Comparison of ENCODE assay signal across 9 cellular contexts in the genomic region with DNA sequence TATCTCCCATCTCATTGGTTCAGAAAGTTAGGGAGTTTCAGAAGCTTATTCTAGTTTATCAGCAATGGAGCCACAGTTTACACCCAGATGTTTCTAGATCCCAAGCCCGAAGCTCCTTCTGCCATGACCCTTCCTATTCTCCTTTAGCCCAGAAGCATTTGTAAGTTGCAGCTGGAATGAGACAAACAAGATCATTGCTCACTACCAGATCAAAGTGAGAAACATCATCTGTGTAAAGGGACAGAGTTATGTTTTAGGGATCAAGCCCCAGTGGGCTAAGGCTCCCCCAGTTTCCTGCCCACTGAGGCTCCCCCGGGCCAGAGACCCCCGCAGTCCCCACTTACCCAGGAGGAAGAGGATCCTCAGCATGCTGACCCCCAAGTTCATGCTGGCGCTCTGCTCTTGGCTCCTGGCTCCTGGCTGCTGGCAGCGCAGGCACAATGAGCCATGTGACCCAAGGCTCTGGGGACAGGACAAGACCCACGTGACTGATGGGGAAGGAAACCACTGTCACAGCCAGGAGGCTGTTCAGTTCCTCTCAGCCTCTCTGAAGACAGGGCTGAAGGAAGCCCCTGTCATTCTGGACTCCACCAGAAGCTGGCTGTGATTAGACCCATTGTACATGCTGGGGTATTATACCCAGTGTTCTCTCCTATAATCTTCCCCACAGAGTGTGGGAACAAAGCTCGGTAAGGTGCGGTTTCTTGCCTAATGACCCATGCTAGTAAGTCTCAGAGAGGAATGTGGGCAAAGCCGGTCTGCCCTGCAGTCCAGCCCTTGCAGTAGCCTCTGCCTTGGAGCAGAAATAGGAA. TPM values are rescaled to one million over a fixed set of nuclear protein-coding genes. Genes with fewer than 3 reads are reported as not detected.
A peak's percentile ranks its signal among the peaks of the same experiment; 100 is the strongest.
DNase-seq lines count a peak whose midpoint lies in the region; ATAC-seq and TF ChIP-seq lines count a peak whose summit lies in the region.
"Had no signal": no experiment of that assay in that cellular context is flagged by ENCODE, and none has a peak within 500 bp of the region (broad histone marks: within the 10 kb centered on the region; RNA-seq: fewer than 3 reads in every experiment).

A gene with protein sequence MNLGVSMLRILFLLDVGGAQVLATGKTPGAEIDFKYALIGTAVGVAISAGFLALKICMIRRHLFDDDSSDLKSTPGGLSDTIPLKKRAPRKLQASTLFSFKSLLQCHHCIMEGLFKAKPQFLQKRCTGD (minus strand): TSS at position 442 of the 812 bp plus-strand sequence. CDS start 55 bp downstream, at position 387.

- peaks cover 3% of the 10 kb centered on the region for H3K27me3 ChIP-seq in gastroesophageal sphincter
- no peaks in the 10 kb centered on the region for H3K27me3 ChIP-seq in psoas muscle (ENCODE audit: insufficient read depth in 3 of 3, low read length in 2 of 3)
- H3K27me3 ChIP-seq in Caco-2 (replicated peaks; ENCODE audit: control insufficient read depth, insufficient read depth, low read length): peaks cover 2% of the 10 kb centered on the region; the same call in 1 of the 2 replicates

- H3K9me3 ChIP-seq in gastroesophageal sphincter (no peaks in the 10 kb centered on the region), psoas muscle (no peaks in the 10 kb centered on the region), Caco-2 (no peaks in the 10 kb centered on the region)

- peaks cover 0 to 29% (median 3%) of the 10 kb centered on the region in 3 donors for H3K4me1 ChIP-seq in gastroesophageal sphincter
- H3K4me1 ChIP-seq in psoas muscle: peaks cover 13% of the 10 kb centered on the region
- H3K4me1 ChIP-seq in Caco-2: no peaks in the 10 kb centered on the region; the same call in 1 of the 2 replicates

- 49 to 77% methylated on average over 4 of the region's 9 CpGs for WGBS in gastroesophageal sphincter (ENCODE audit: low coverage in 1 of 2), 2 donors
- 31 to 44% (median 35%) methylated on average over 9 of the region's 9 CpGs for WGBS in psoas muscle, 3 donors

- no peaks in the 10 kb centered on the region for H3K9me3 Mint-ChIP-seq in HFFc6
- no peaks in the 10 kb centered on the region for H3K9me3 Mint-ChIP-seq in Caco-2 (ENCODE audit: unreplicated experiment)
- H3K9me3 Mint-ChIP-seq: activated naive CD4-positive, alpha-beta T cell treated with anti-CD3 and anti-CD28 coated beads, Interleukin-2, amount 50 U/mL, for 24 hours had no signal

- no peak for TF ChIP-seq CTCF in gastroesophageal sphincter (IDR thresholded peaks at IDR 0.05)
- TF ChIP-seq CTCF in psoas muscle (IDR thresholded peaks at IDR 0.05): no peak
- no peak for TF ChIP-seq CTCF in HFFc6 (IDR thresholded peaks at IDR 0.05)
- TF ChIP-seq CTCF in Caco-2 (IDR thresholded peaks at IDR 0.05; ENCODE audit: insufficient read depth in 1 of 2, low read depth in 1 of 2, low read length in 1 of 2, severe bottlenecking in 1 of 2, unreplicated experiment in 1 of 2): no peak

- CTCF ChIA-PET in Caco-2 (lab: Charles Lee): interaction anchor here (0.7 kb wide), 1 partner anchor 419 kb away, joined by 3 read pairs; no protein-coding TSS in a partner anchor

- peak within 1 kb of the TSS; percentile 0 to 75 (median 68) for H3K27ac ChIP-seq in gastroesophageal sphincter
- peak within 1 kb of the TSS; percentile 60 for H3K27ac ChIP-seq in psoas muscle

- intact Hi-C loops in T-helper 2 cell treated with Interferon-gamma antibody and Interleukin-4, amounts not matched to agents 100 ng/mL and 5 ng/mL, for 36 hours (cut with micrococcal nuclease): loop anchor here (10.0 kb wide), 3 partner anchors 347 to 883 kb away; a partner anchor contains a TSS
- intact Hi-C loops in psoas muscle (cut with DNase I) (no loop called here), Caco-2 (cut with micrococcal nuclease; ENCODE audit: unreplicated experiment) (no loop called here)

- H3K4me3 Mint-ChIP-seq in HFFc6: no peak within 1 kb of the TSS
- no peak within 1 kb of the TSS for H3K4me3 Mint-ChIP-seq in Caco-2 (ENCODE audit: unreplicated experiment)
- H3K4me3 Mint-ChIP-seq: activated naive CD4-positive, alpha-beta T cell treated with anti-CD3 and anti-CD28 coated beads, Interleukin-2, amount 50 U/mL, for 24 hours had no signal

- H3K4me1 Mint-ChIP-seq in HFFc6 (ENCODE audit: low read depth) (no peaks in the 10 kb centered on the region), Caco-2 (ENCODE audit: low read depth, unreplicated experiment) (no peaks in the 10 kb centered on the region)

- H3K27me3 Mint-ChIP-seq in HFFc6 (ENCODE audit: insufficient read depth) (peaks cover 41% of the 10 kb centered on the region), Caco-2 (ENCODE audit: insufficient read depth, unreplicated experiment) (peaks cover 18% of the 10 kb centered on the region)

- H3K36me3 ChIP-seq in gastroesophageal sphincter (no peaks in the 10 kb centered on the region), psoas muscle (ENCODE audit: insufficient read depth in 1 of 2, low read depth in 1 of 2) (no peaks in the 10 kb centered on the region), Caco-2 (ENCODE audit: control insufficient read depth, insufficient read depth, low read length) (no peaks in the 10 kb centered on the region)

- ATAC-seq in HG03103 (IDR thresholded peaks at IDR 0.05; ENCODE audit: low read depth, unreplicated experiment): peak; percentile 62
- ATAC-seq in gastroesophageal sphincter: peak; percentile 85
- ATAC-seq in psoas muscle: peak; percentile 77 to 94 (median 90)

- no TSS peak for BruUV-seq in Caco-2 (replicated peaks; lab: Mats Ljungman, UMichigan)

- POLR2A ChIA-PET in Caco-2 (lab: Charles Lee): no interaction called here

- peak; percentile 49 for DNase-seq in stimulated activated naive CD4-positive, alpha-beta T cell treated with Interleukin-2 at 50 U/mL for 16 hours (lab: John Stamatoyannopoulos, UW)
- no peak for DNase-seq in stimulated activated naive CD4-positive, alpha-beta T cell (lab: John Stamatoyannopoulos, UW)
- DNase-seq in psoas muscle (peak; percentile 64 to 84), HFFc6 (no peak), Caco-2 (no peak)

- H3K36me3 Mint-ChIP-seq in HFFc6 (ENCODE audit: low read depth) (no peaks in the 10 kb centered on the region), Caco-2 (ENCODE audit: insufficient read depth, unreplicated experiment) (no peaks in the 10 kb centered on the region)
- H3K36me3 Mint-ChIP-seq: activated naive CD4-positive, alpha-beta T cell treated with anti-CD3 and anti-CD28 coated beads, Interleukin-2, amount 50 U/mL, for 24 hours had no signal

- H3K4me3 ChIP-seq in gastroesophageal sphincter: peak within 1 kb of the TSS; percentile 9 to 38
- peak within 1 kb of the TSS; percentile 56 for H3K4me3 ChIP-seq in psoas muscle
- H3K4me3 ChIP-seq in Caco-2 (ENCODE audit: low read depth, low read length): no peak within 1 kb of the TSS

- H3K27ac Mint-ChIP-seq in HFFc6 (no peak within 1 kb of the TSS), Caco-2 (ENCODE audit: unreplicated experiment) (no peak within 1 kb of the TSS)
- H3K27ac Mint-ChIP-seq: activated naive CD4-positive, alpha-beta T cell treated with anti-CD3 and anti-CD28 coated beads, Interleukin-2, amount 50 U/mL, for 24 hours had no signal

- TF ChIP-seq EP300 in gastroesophageal sphincter (IDR thresholded peaks at IDR 0.05): no peak

- peak in 1 of 2 donors; percentile 26 for TF ChIP-seq POLR2A in gastroesophageal sphincter (IDR thresholded peaks at IDR 0.05)

RNA-seq across cellular contexts. Expression of the gene that starts here (rescaled TPM):
- 39.4 and 41.0 TPM in 2 replicates for total RNA-seq in T-helper 2 cell treated with Interferon-gamma antibody and Interleukin-4, amounts not matched to agents 100 ng/mL and 5 ng/mL, for 36 hours
- total RNA-seq in gastroesophageal sphincter (10 to 100 TPM; 12.4 to 65.8 (median 21.7) TPM), psoas muscle (10 to 100 TPM in 1 of 4 donors, 1 to 10 TPM in 3; 3.5 to 12.0 (median 6.0) TPM), Caco-2 (2022) (not detected in 2 replicates)
- polyA plus RNA-seq in psoas muscle: 1 to 10 TPM; 7.0 to 9.1 (median 7.7) TPM
- not detected for total RNA-seq in HFFc6 (2021; fragmentation: NEBNext Ultra II Directional; extraction: Animal tissue kit (Norgen Biotek cat#: 25700))

Comparison
In these comparisons a context has a peak if more than half of its experiments do, and no peak if none do; other contexts are left out.
1. DNase-seq: peak in stimulated activated naive CD4-positive, alpha-beta T cell treated with Interleukin-2 at 50 U/mL for 16 hours (single experiment) and psoas muscle (2 of 2); none in stimulated activated naive CD4-positive, alpha-beta T cell (0 of 6), HFFc6 (single experiment) and Caco-2 (0 of 2).
2. Peak in every context shown above with its lines, with median percentiles within 50 percentile points of each other: ATAC-seq.